Comparison of ENCODE assay signal across 7 cellular contexts in genomic region chr6:16762547-16763477, GRCh38.
DNase-seq lines count a peak whose midpoint lies in the region; TF ChIP-seq lines count a peak whose summit lies in the region.

No MANE protein-coding gene starts in this region.

- H3K4me3 ChIP-seq in GM12864 (ENCODE audit: low read depth, low read length) = peak overlapping the region; percentile 92

- TF ChIP-seq CTCF in GM12864 (IDR thresholded peaks at IDR 0.05; ENCODE audit: low read depth, low read length, missing control alignments) (peak; percentile 83), VCaP (conservative IDR thresholded peaks at IDR 0.05) (peak; percentile 65)

- H3K27ac ChIP-seq in VCaP (peak overlapping the region; percentile 77), caudate nucleus (ENCODE audit: low read depth, low read length) (peak overlapping the region; percentile 80)

- DNase-seq in GM12864 (ENCODE audit: low read depth) (no peak), HCEC 1CT (peak; percentile 98), NCI-H1105 (lab: John Stamatoyannopoulos, UW) (peak; percentile 15), caudate nucleus (lab: John Stamatoyannopoulos, UW) (peak in 19 of 61 donors; percentile 20 to 69 (median 57)), islet precursor cell (peak; percentile 73)
- DNase-seq in stimulated activated CD4-positive, alpha-beta T cell treated with anti-CD3 and anti-CD28 coated beads, Interleukin-1b, Interleukin-23, amount 100 ng/mL, for 4 hours (ENCODE audit: low read depth in 2 of 2) = peak; percentile 21 to 26
